ENCODE assay signal across 8 cellular contexts in the genomic region with DNA sequence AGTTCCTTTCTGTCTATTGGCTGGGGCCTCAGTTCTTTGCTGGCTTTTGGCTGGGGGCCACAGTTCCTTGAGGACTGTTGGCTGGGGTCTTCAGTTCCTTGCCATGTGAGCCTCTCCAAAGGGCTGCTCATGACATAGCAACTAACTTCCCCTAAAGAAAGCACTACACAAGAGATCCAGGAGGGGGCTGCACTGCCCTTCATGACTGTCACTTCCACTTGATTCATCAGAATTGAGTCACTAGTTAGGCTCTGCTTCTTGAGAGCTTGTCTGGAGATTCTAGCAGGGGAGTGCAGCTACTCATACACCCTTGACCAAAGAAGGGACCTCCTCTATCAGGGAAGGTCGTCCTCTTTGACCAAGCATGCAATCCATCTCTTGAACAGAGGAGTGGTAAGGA. TPM values are rescaled to one million over a fixed set of nuclear protein-coding genes. Genes with fewer than 3 reads are reported as not detected.
A peak's percentile ranks its signal among the peaks of the same experiment; 100 is the strongest.
DNase-seq lines count a peak whose midpoint lies in the region; ATAC-seq and TF ChIP-seq lines count a peak whose summit lies in the region.

No MANE protein-coding gene starts in this region.

- H3K9me3 ChIP-seq in NT2/D1 (ENCODE audit: insufficient read depth, low read length) (peaks cover 8% of the 10 kb centered on the region; the same call in 1 of the 2 replicates), neuronal stem cell (replicated peaks in 1 of 2; ENCODE audit: control insufficient read depth in 2 of 2, insufficient read depth in 1 of 2, low read depth in 1 of 2, low read length in 2 of 2) (no peaks in the 10 kb centered on the region)

- DNase-seq in GM12864 (ENCODE audit: low read depth) (no peak), NT2/D1 (ENCODE audit: low read depth, low spot score) (peak; percentile 58), brain microvascular endothelial cell (peak; percentile 79), neuronal stem cell (ENCODE audit: low spot score) (peak; percentile 36), cortex of kidney (lab: John Stamatoyannopoulos, UW) (no peak), NCI-H748 treated with DMSO at 0.1 percent for 48 hours (lab: John Stamatoyannopoulos, UW) (no peak)

- H3K27me3 ChIP-seq in NT2/D1 (ENCODE audit: insufficient read depth, insufficient read length) (no peaks in the 10 kb centered on the region), brain microvascular endothelial cell (replicated peaks) (no peaks in the 10 kb centered on the region), neuronal stem cell (ENCODE audit: control insufficient read depth in 3 of 3, insufficient read depth in 3 of 3, low read depth in 1 of 3, low read length in 3 of 3) (no peaks in the 10 kb centered on the region)

- H2AK5ac ChIP-seq in neuronal stem cell (ENCODE audit: low read depth, low read length) = no peak overlapping the region

- WGBS in neuronal stem cell (ENCODE audit: extremely low coverage in 2 of 2, insufficient read length in 2 of 2, insufficient replicate concordance in 1 of 2), 2 donors = no CpG with 5 or more reads among the region's 1 CpG

- no peak for ATAC-seq in HG02759 (IDR thresholded peaks at IDR 0.05; ENCODE audit: unreplicated experiment)

- in situ Hi-C loops in brain microvascular endothelial cell (cut with HindIII; ENCODE audit: low pct_ligation_motif_present, low sequenced_read_pairs) = no loop called here

- no peak overlapping the region for H4K8ac ChIP-seq in neuronal stem cell (ENCODE audit: low read depth, low read length)

- H3K36me3 ChIP-seq in NT2/D1 (ENCODE audit: insufficient read depth, insufficient read length, low read length) (no peaks in the 10 kb centered on the region), brain microvascular endothelial cell (replicated peaks) (no peaks in the 10 kb centered on the region), neuronal stem cell (replicated peaks in 1 of 2; ENCODE audit: control insufficient read depth in 2 of 2, insufficient read depth in 2 of 2, low read length in 2 of 2) (no peaks in the 10 kb centered on the region)

- TF ChIP-seq CTCF in 22Rv1 (IDR thresholded peaks at IDR 0.05) (peak; percentile 24), GM12864 (IDR thresholded peaks at IDR 0.05; ENCODE audit: low read depth, low read length, missing control alignments) (peak; percentile 27), brain microvascular endothelial cell (IDR thresholded peaks at IDR 0.05; ENCODE audit: low read depth, low read length, missing control alignments) (peak; percentile 80)

- H3K9ac ChIP-seq in NT2/D1 (ENCODE audit: insufficient read length, low read depth) (no peak overlapping the region), neuronal stem cell (ENCODE audit: low read depth, low read length, poor library complexity) (no peak overlapping the region)

- H3K4me2 ChIP-seq in neuronal stem cell (ENCODE audit: insufficient read depth, low read length, poor library complexity, severe bottlenecking) = no peak overlapping the region

- no peaks in the 10 kb centered on the region for H3K79me1 ChIP-seq in neuronal stem cell (ENCODE audit: low read depth, low read length)

- H3K4me1 ChIP-seq in NT2/D1 (ENCODE audit: insufficient read depth, insufficient read length) (no peaks in the 10 kb centered on the region), neuronal stem cell (ENCODE audit: control insufficient read depth in 2 of 2, insufficient read depth in 1 of 2, low read depth in 1 of 2, low read length in 2 of 2) (no peaks in the 10 kb centered on the region)

- no peak overlapping the region for H2AFZ ChIP-seq in neuronal stem cell (ENCODE audit: low read length)

- no peak overlapping the region for H2BK120ac ChIP-seq in neuronal stem cell (ENCODE audit: low read depth, low read length)

- H3K4ac ChIP-seq in neuronal stem cell (ENCODE audit: low read length) = no peak overlapping the region

- H2BK5ac ChIP-seq in neuronal stem cell (ENCODE audit: low read length) = no peak overlapping the region

- H3K4me3 ChIP-seq in GM12864 (ENCODE audit: low read depth, low read length) = no peak overlapping the region
- H3K4me3 ChIP-seq in NT2/D1 (ENCODE audit: insufficient read length, low read depth) = no peak overlapping the region
- H3K4me3 ChIP-seq in brain microvascular endothelial cell (ENCODE audit: low read depth, low read length) = no peak overlapping the region
- no peak overlapping the region for H3K4me3 ChIP-seq in neuronal stem cell (ENCODE audit: low read length in 2 of 2)

- H3K27ac ChIP-seq in 22Rv1 = no peak overlapping the region
- no peak overlapping the region for H3K27ac ChIP-seq in brain microvascular endothelial cell
- H3K27ac ChIP-seq in neuronal stem cell (replicated peaks; ENCODE audit: low read length) = no peak overlapping the region

- no peak overlapping the region for H3K18ac ChIP-seq in neuronal stem cell (ENCODE audit: low read length)

- no peak overlapping the region for H3K14ac ChIP-seq in neuronal stem cell (ENCODE audit: low read length)

- H2BK12ac ChIP-seq in neuronal stem cell (ENCODE audit: low read length) = no peak overlapping the region

- H3K23ac ChIP-seq in neuronal stem cell (ENCODE audit: low read depth, low read length, poor library complexity) = no peak overlapping the region

- H4K91ac ChIP-seq in neuronal stem cell (ENCODE audit: low read depth, low read length, poor library complexity) = no peak overlapping the region

- H2BK15ac ChIP-seq in neuronal stem cell (ENCODE audit: low read length) = no peak overlapping the region

RNA-seq across cellular contexts. Expression of gene MKX, which starts 38.0 kb away (rescaled TPM):
- polyA plus RNA-seq in neuronal stem cell (2013, experiment 1 of 2) = 0.03 TPM
- polyA plus RNA-seq in neuronal stem cell (2013, experiment 2 of 2) = 0.03 TPM

Comparison
In these comparisons a context has a peak if more than half of its experiments do, and no peak if none do; other contexts are left out.
1. CTCF ChIP-seq: peak in every context shown above with its lines; median percentile 80 in brain microvascular endothelial cell; 27 in GM12864; 24 in 22Rv1.
2. DNase-seq: peak in NT2/D1 (single experiment), brain microvascular endothelial cell (single experiment) and neuronal stem cell (single experiment); none in GM12864 (single experiment), cortex of kidney (single experiment) and NCI-H748 treated with DMSO at 0.1 percent for 48 hours (single experiment).